In genomic region chr17:16521070-16521727, GRCh38 we compare ENCODE assay signal across 8 cellular contexts. TPM values are rescaled to one million over a fixed set of nuclear protein-coding genes. Genes with fewer than 3 reads are reported as not detected.
DNase-seq lines count a peak whose midpoint lies in the region; ATAC-seq and TF ChIP-seq lines count a peak whose summit lies in the region.

No MANE protein-coding gene starts in this region.

- TF ChIP-seq CTCF in right atrium auricular region (IDR thresholded peaks at IDR 0.05) (peak; percentile 70 to 96), gastrocnemius medialis (IDR thresholded peaks at IDR 0.05 in 4 of 5, conservative IDR thresholded peaks at IDR 0.05 in 1 of 5) (peak; percentile 85 to 96 (median 90))

- H3K36me3 ChIP-seq in right atrium auricular region (no peaks in the 10 kb centered on the region), gastrocnemius medialis (no peaks in the 10 kb centered on the region)

- H3K4me1 Mint-ChIP-seq in T-helper 17 cell = peaks cover 4% of the 10 kb centered on the region

- H3K27me3 ChIP-seq in right atrium auricular region (no peaks in the 10 kb centered on the region), gastrocnemius medialis (peaks cover 0 to 18% (median 14%) of the 10 kb centered on the region in 3 donors)

- H3K4me3 ChIP-seq in right atrium auricular region (no peak overlapping the region), gastrocnemius medialis (no peak overlapping the region)

- H3K27ac Mint-ChIP-seq in T-helper 17 cell = no peak overlapping the region

- no peak overlapping the region for H3K4me3 Mint-ChIP-seq in T-helper 17 cell

- DNase-seq in Caki2 (ENCODE audit: low read depth) (peak; percentile 70), NCI-H1694 treated with DMSO at 0.1 percent for 48 hours (lab: John Stamatoyannopoulos, UW) (peak; percentile 88), T-helper 17 cell (peak; percentile 15 to 38 (median 26)), anterior cingulate cortex (lab: John Stamatoyannopoulos, UW) (peak in 52 of 58 donors; percentile 3 to 85 (median 50)), right atrium auricular region (ENCODE audit: low spot score) (peak; percentile 87), gastrocnemius medialis (peak; percentile 60 to 72)

- no peak for TF ChIP-seq POLR2A in gastrocnemius medialis (IDR thresholded peaks at IDR 0.05)

- peaks cover 0 to 16% of the 10 kb centered on the region in 2 donors for H3K4me1 ChIP-seq in right atrium auricular region
- H3K4me1 ChIP-seq in gastrocnemius medialis = peaks cover 0 to 6% of the 10 kb centered on the region in 2 donors

- H3K27me3 Mint-ChIP-seq in T-helper 17 cell = peaks cover 69% of the 10 kb centered on the region

- no peaks in the 10 kb centered on the region for H3K9me3 ChIP-seq in T-helper 17 cell (ENCODE audit: control insufficient read depth, low read length, poor library complexity, severe bottlenecking)
- H3K9me3 ChIP-seq in right atrium auricular region = no peaks in the 10 kb centered on the region
- no peaks in the 10 kb centered on the region for H3K9me3 ChIP-seq in gastrocnemius medialis

- in situ Hi-C loops in Caki2 (cut with HindIII; ENCODE audit: low pct_unique_long_range_greater_than_20kb, low sequenced_read_pairs) (no loop called here), gastrocnemius medialis (cut with MboI; ENCODE audit: low sequenced_read_pairs in 4 of 4) (loop anchor here (5.0 to 25.0 kb wide), 4 partner anchors 69 to 159 kb away; partner anchors contain the start of gene CENPV (in 1 of the 4))

- no peak overlapping the region for H3K27ac ChIP-seq in right atrium auricular region
- no peak overlapping the region for H3K27ac ChIP-seq in gastrocnemius medialis

- intact Hi-C loops in gastrocnemius medialis (cut with DNase I; ENCODE audit: low total_unique reads) = loop anchor here (1.0 kb wide), 3 partner anchors 68 to 158 kb away; no protein-coding TSS in a partner anchor

- ATAC-seq in GM21825 (IDR thresholded peaks at IDR 0.05; ENCODE audit: unreplicated experiment) = peak; percentile 72
- ATAC-seq in T-helper 17 cell = peak; percentile 93
- peak; percentile 98 to 99 for ATAC-seq in gastrocnemius medialis
- no peak for ATAC-seq in HG02623 (IDR thresholded peaks at IDR 0.05; ENCODE audit: unreplicated experiment)

- H3K36me3 Mint-ChIP-seq in T-helper 17 cell (ENCODE audit: low read depth) = peaks cover 1% of the 10 kb centered on the region

RNA-seq across cellular contexts. Expression of gene LRRC75A, which starts 29.2 kb away (rescaled TPM):
- 0.06 and 1.1 TPM in 2 replicates for total RNA-seq in Caki2 (2014; rRNA removed; shearing (Covaris generic); ENCODE audit: low replicate concordance)
- total RNA-seq in T-helper 17 cell (1 to 10 TPM; 3.1 to 5.0 TPM), right atrium auricular region (1 to 10 TPM in 1 of 2 donors, under 1 TPM in 1; 0.93 to 2.6 TPM), gastrocnemius medialis (under 1 TPM in 2 of 4 donors, not detected in 2; 0.34 to 0.80 TPM)

RNA-seq across cellular contexts. Expression of gene ZNF287, which starts 47.8 kb away (rescaled TPM):
- 4.8 and 6.1 TPM in 2 replicates for total RNA-seq in Caki2 (2014; rRNA removed; shearing (Covaris generic); ENCODE audit: low replicate concordance)
- total RNA-seq in T-helper 17 cell (1 to 10 TPM; 6.6 to 7.6 TPM), right atrium auricular region (1 to 10 TPM; 5.2 to 8.7 TPM), gastrocnemius medialis (1 to 10 TPM; 1.5 to 7.2 (median 4.9) TPM)

Comparison
In these comparisons a context has a peak if more than half of its experiments do, and no peak if none do; other contexts are left out.
1. DNase-seq: peak in every context shown above with its lines; median percentile 88 in NCI-H1694 treated with DMSO at 0.1 percent for 48 hours; 87 in right atrium auricular region; 70 in Caki2; 66 in gastrocnemius medialis; 50 in anterior cingulate cortex; 26 in T-helper 17 cell.